ENCODE assay signal across 8 cellular contexts in genomic region chr2:142180820-142181533, GRCh38. TPM values are rescaled to one million over a fixed set of nuclear protein-coding genes. Genes with fewer than 3 reads are reported as not detected.
DNase-seq lines count a peak whose midpoint lies in the region; ATAC-seq, FAIRE-seq and TF ChIP-seq lines count a peak whose summit lies in the region.

No MANE protein-coding gene starts in this region.

- no peaks in the 10 kb centered on the region for H4K20me1 ChIP-seq in PC-3 (ENCODE audit: low read length)

- POLR2A ChIA-PET in PC-3 (lab: Charles Lee; ENCODE audit: unreplicated experiment) = no interaction called here

- ATAC-seq in PC-3 (peak; percentile 19; the same call in 1 of the 2 replicates), GM21786 (IDR thresholded peaks at IDR 0.05; ENCODE audit: unreplicated experiment) (no peak), HG02642 (IDR thresholded peaks at IDR 0.05; ENCODE audit: poor library complexity, unreplicated experiment) (no peak)

- peaks cover 8% of the 10 kb centered on the region; the same call in 1 of the 2 replicates for H3K4me1 ChIP-seq in PC-3 (ENCODE audit: insufficient read depth, low read length)

- DNase-seq in stimulated activated CD4-positive, alpha-beta T cell treated with anti-CD3 and anti-CD28 coated beads, Interleukin-1b, Interleukin-23, amount 100 ng/mL, for 48 hours = peak; percentile 2
- DNase-seq in stimulated activated CD4-positive, alpha-beta T cell treated with anti-CD3 and anti-CD28 coated beads, Interleukin-12 subunit alpha, Interleukin-12 subunit beta, amount 100 ng/mL, for 4 hours = no peak
- peak; percentile 24 for DNase-seq in PC-3
- DNase-seq in head of caudate nucleus = peak in 37 of 42 donors; percentile 10 to 72 (median 38)
- DNase-seq in urothelium cell line (ENCODE audit: low spot score) = no peak
- no peak for DNase-seq in T-helper 9 cell

- TF ChIP-seq CTCF in PC-3 (conservative IDR thresholded peaks at IDR 0.05; ENCODE audit: low read depth, low read length) = peak; percentile 66

- BruUV-seq in PC-3 (replicated peaks; lab: Mats Ljungman, UMichigan) = no TSS peak

- H3K27me3 ChIP-seq in PC-3 (ENCODE audit: low read length) = no peaks in the 10 kb centered on the region

- intact Hi-C loops in PC-3 (cut with micrococcal nuclease) (no loop called here), head of caudate nucleus (cut with DNase I) (no loop called here)

- H3K27ac ChIP-seq in PC-3 (ENCODE audit: low read length) = no peak overlapping the region

- no peak overlapping the region for H3K9ac ChIP-seq in PC-3 (ENCODE audit: low read length)

- H3K4me3 ChIP-seq in PC-3 (ENCODE audit: low read length) = no peak overlapping the region

- no peaks in the 10 kb centered on the region for H3K9me2 ChIP-seq in PC-3 (replicated peaks; ENCODE audit: low read length)

- no peaks in the 10 kb centered on the region for H3F3A ChIP-seq in PC-3 (ENCODE audit: low read length, unreplicated experiment)

- H3K79me2 ChIP-seq in PC-3 (ENCODE audit: low read length) = no peaks in the 10 kb centered on the region

- H3K4me2 ChIP-seq in PC-3 (ENCODE audit: low read length) = no peak overlapping the region

- CTCF ChIA-PET in PC-3 (lab: Charles Lee) = no interaction called here

- H3K36me3 ChIP-seq in PC-3 (ENCODE audit: low read depth, low read length) = no peaks in the 10 kb centered on the region

- peak; percentile 44 for FAIRE-seq in urothelium cell line (lab: Jason Lieb, UNC)

- H3K9me3 ChIP-seq in PC-3 (ENCODE audit: low read length) = no peaks in the 10 kb centered on the region

- H2AFZ ChIP-seq in PC-3 (ENCODE audit: low read length) = no peak overlapping the region

RNA-seq across cellular contexts. Expression of gene LRP1B, which starts 50.2 kb away (rescaled TPM):
- 0.04 and 0.06 TPM in 2 replicates for total RNA-seq in PC-3 (2014; rRNA removed)

Comparison
In these comparisons a context has a peak if more than half of its experiments do, and no peak if none do; other contexts are left out.
1. DNase-seq: peak in stimulated activated CD4-positive, alpha-beta T cell treated with anti-CD3 and anti-CD28 coated beads, Interleukin-1b, Interleukin-23, amount 100 ng/mL, for 48 hours (single experiment), PC-3 (single experiment) and head of caudate nucleus (37 of 42); none in stimulated activated CD4-positive, alpha-beta T cell treated with anti-CD3 and anti-CD28 coated beads, Interleukin-12 subunit alpha, Interleukin-12 subunit beta, amount 100 ng/mL, for 4 hours (single experiment), urothelium cell line (single experiment) and T-helper 9 cell (single experiment).